ENCODE assay signal across 1 cellular context in the genomic region with DNA sequence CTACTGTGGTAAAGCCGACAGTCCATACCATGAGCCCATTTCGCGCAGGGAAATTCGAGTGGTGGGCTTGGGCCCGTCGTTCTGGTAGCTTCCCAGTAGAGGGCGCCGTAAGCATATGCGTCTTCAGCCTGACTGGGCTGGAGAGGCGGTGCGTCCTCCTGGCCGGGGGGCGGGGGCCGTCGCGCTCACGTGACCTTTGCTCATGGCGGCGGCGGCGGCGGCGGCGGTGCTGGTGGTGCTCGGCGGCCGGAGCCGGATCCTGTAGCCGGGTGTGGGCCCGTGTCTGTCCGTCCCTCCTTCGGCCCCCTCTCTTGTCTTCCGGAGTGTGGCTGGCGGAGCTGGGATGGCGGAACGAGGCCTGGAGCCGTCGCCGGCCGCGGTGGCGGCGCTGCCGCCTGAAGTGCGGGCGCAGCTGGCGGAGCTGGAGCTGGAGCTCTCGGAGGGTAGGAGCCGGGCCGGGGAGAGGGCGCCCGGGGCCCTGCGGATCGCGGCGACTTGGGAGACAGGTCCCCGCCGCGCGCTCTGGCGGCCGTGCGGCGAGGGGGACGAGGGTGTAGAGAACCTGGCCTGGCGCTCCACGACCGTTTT.
TF ChIP-seq lines count a peak whose summit lies in the region.

A gene with protein sequence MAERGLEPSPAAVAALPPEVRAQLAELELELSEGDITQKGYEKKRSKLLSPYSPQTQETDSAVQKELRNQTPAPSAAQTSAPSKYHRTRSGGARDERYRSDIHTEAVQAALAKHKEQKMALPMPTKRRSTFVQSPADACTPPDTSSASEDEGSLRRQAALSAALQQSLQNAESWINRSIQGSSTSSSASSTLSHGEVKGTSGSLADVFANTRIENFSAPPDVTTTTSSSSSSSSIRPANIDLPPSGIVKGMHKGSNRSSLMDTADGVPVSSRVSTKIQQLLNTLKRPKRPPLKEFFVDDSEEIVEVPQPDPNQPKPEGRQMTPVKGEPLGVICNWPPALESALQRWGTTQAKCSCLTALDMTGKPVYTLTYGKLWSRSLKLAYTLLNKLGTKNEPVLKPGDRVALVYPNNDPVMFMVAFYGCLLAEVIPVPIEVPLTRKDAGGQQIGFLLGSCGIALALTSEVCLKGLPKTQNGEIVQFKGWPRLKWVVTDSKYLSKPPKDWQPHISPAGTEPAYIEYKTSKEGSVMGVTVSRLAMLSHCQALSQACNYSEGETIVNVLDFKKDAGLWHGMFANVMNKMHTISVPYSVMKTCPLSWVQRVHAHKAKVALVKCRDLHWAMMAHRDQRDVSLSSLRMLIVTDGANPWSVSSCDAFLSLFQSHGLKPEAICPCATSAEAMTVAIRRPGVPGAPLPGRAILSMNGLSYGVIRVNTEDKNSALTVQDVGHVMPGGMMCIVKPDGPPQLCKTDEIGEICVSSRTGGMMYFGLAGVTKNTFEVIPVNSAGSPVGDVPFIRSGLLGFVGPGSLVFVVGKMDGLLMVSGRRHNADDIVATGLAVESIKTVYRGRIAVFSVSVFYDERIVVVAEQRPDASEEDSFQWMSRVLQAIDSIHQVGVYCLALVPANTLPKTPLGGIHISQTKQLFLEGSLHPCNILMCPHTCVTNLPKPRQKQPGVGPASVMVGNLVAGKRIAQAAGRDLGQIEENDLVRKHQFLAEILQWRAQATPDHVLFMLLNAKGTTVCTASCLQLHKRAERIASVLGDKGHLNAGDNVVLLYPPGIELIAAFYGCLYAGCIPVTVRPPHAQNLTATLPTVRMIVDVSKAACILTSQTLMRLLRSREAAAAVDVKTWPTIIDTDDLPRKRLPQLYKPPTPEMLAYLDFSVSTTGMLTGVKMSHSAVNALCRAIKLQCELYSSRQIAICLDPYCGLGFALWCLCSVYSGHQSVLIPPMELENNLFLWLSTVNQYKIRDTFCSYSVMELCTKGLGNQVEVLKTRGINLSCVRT (N-terminal part only) (plus strand): TSS at position 188 of the 588 bp plus-strand sequence. CDS start 156 bp downstream, at position 344.

TF ChIP-seq in HepG2, 621 proteins besides CTCF, POLR2A, EP300 and RAD21 (continued from another document and continues in another):
- TF ChIP-seq, protein P1, sequence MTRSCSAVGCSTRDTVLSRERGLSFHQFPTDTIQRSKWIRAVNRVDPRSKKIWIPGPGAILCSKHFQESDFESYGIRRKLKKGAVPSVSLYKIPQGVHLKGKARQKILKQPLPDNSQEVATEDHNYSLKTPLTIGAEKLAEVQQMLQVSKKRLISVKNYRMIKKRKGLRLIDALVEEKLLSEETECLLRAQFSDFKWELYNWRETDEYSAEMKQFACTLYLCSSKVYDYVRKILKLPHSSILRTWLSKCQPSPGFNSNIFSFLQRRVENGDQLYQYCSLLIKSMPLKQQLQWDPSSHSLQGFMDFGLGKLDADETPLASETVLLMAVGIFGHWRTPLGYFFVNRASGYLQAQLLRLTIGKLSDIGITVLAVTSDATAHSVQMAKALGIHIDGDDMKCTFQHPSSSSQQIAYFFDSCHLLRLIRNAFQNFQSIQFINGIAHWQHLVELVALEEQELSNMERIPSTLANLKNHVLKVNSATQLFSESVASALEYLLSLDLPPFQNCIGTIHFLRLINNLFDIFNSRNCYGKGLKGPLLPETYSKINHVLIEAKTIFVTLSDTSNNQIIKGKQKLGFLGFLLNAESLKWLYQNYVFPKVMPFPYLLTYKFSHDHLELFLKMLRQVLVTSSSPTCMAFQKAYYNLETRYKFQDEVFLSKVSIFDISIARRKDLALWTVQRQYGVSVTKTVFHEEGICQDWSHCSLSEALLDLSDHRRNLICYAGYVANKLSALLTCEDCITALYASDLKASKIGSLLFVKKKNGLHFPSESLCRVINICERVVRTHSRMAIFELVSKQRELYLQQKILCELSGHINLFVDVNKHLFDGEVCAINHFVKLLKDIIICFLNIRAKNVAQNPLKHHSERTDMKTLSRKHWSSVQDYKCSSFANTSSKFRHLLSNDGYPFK (CRISPR knock-in tag; IDR thresholded peaks at IDR 0.05; ENCODE audit: borderline replicate concordance): no peak
- TF ChIP-seq ZNF629 (CRISPR knock-in tag; conservative IDR thresholded peaks at IDR 0.05) (peak; percentile 97), U2AF1 (optimal IDR thresholded peaks at IDR 0.05; ENCODE audit: low read depth, low read length) (no peak), ZNF615 (CRISPR knock-in tag; IDR thresholded peaks at IDR 0.05; ENCODE audit: borderline replicate concordance) (0 out of 2 replicates have a peak, but pooled peaks have one; percentile 17), SMARCE1 (IDR thresholded peaks at IDR 0.05; ENCODE audit: borderline replicate concordance) (no peak), DNMT3B (CRISPR knock-in tag; conservative IDR thresholded peaks at IDR 0.05) (no peak), GATAD1 (CRISPR knock-in tag; IDR thresholded peaks at IDR 0.05) (peak; percentile 80), ZNF232 (CRISPR knock-in tag; IDR thresholded peaks at IDR 0.05; ENCODE audit: borderline replicate concordance) (no peak), RAD51 (IDR thresholded peaks at IDR 0.05; ENCODE audit: borderline replicate concordance) (peak; percentile 70; the same call in 1 of the 2 replicates), FIP1L1 (IDR thresholded peaks at IDR 0.05; ENCODE audit: borderline replicate concordance, insufficient read depth, low read depth, low read length) (no peak), SIN3A (IDR thresholded peaks at IDR 0.05; ENCODE audit: borderline replicate concordance, low read depth, low read length) (no peak), CEBPG (CRISPR knock-in tag; IDR thresholded peaks at IDR 0.05) (peak; percentile 21; the same call in 1 of the 2 replicates), ZNF891 (CRISPR knock-in tag; IDR thresholded peaks at IDR 0.05) (no peak), ATF7-NPFF (CRISPR knock-in tag; IDR thresholded peaks at IDR 0.05; ENCODE audit: low read depth) (peak; percentile 62), ZNF446 (CRISPR knock-in tag; IDR thresholded peaks at IDR 0.05) (no peak), KLF6 (CRISPR knock-in tag; IDR thresholded peaks at IDR 0.05) (peak; percentile 76), YEATS2 (CRISPR knock-in tag; IDR thresholded peaks at IDR 0.05; ENCODE audit: borderline replicate concordance) (peak; percentile 46; the same call in 1 of the 2 replicates), ZNF251 (CRISPR knock-in tag; IDR thresholded peaks at IDR 0.05) (no peak), IKZF4 (CRISPR knock-in tag; IDR thresholded peaks at IDR 0.05; ENCODE audit: borderline replicate concordance, low read depth, not compliant biosample characterization) (peak; percentile 48), PHF21A (CRISPR knock-in tag; IDR thresholded peaks at IDR 0.05) (peak; percentile 40; the same call in 1 of the 2 replicates), ZFP36 (IDR thresholded peaks at IDR 0.05; ENCODE audit: borderline replicate concordance, low read depth, low read length, partially characterized antibody) (no peak), RBM22 (optimal IDR thresholded peaks at IDR 0.05; ENCODE audit: low read length) (no peak), KDM5B (CRISPR knock-in tag; IDR thresholded peaks at IDR 0.05; ENCODE audit: borderline replicate concordance) (peak; percentile 45; the same call in 1 of the 2 replicates)
- TF ChIP-seq, protein P2, sequence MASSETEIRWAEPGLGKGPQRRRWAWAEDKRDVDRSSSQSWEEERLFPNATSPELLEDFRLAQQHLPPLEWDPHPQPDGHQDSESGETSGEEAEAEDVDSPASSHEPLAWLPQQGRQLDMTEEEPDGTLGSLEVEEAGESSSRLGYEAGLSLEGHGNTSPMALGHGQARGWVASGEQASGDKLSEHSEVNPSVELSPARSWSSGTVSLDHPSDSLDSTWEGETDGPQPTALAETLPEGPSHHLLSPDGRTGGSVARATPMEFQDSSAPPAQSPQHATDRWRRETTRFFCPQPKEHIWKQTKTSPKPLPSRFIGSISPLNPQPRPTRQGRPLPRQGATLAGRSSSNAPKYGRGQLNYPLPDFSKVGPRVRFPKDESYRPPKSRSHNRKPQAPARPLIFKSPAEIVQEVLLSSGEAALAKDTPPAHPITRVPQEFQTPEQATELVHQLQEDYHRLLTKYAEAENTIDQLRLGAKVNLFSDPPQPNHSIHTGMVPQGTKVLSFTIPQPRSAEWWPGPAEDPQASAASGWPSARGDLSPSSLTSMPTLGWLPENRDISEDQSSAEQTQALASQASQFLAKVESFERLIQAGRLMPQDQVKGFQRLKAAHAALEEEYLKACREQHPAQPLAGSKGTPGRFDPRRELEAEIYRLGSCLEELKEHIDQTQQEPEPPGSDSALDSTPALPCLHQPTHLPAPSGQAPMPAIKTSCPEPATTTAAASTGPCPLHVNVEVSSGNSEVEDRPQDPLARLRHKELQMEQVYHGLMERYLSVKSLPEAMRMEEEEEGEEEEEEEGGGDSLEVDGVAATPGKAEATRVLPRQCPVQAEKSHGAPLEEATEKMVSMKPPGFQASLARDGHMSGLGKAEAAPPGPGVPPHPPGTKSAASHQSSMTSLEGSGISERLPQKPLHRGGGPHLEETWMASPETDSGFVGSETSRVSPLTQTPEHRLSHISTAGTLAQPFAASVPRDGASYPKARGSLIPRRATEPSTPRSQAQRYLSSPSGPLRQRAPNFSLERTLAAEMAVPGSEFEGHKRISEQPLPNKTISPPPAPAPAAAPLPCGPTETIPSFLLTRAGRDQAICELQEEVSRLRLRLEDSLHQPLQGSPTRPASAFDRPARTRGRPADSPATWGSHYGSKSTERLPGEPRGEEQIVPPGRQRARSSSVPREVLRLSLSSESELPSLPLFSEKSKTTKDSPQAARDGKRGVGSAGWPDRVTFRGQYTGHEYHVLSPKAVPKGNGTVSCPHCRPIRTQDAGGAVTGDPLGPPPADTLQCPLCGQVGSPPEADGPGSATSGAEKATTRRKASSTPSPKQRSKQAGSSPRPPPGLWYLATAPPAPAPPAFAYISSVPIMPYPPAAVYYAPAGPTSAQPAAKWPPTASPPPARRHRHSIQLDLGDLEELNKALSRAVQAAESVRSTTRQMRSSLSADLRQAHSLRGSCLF (CRISPR knock-in tag; IDR thresholded peaks at IDR 0.05; ENCODE audit: borderline replicate concordance): no peak
- TF ChIP-seq, protein P3, sequence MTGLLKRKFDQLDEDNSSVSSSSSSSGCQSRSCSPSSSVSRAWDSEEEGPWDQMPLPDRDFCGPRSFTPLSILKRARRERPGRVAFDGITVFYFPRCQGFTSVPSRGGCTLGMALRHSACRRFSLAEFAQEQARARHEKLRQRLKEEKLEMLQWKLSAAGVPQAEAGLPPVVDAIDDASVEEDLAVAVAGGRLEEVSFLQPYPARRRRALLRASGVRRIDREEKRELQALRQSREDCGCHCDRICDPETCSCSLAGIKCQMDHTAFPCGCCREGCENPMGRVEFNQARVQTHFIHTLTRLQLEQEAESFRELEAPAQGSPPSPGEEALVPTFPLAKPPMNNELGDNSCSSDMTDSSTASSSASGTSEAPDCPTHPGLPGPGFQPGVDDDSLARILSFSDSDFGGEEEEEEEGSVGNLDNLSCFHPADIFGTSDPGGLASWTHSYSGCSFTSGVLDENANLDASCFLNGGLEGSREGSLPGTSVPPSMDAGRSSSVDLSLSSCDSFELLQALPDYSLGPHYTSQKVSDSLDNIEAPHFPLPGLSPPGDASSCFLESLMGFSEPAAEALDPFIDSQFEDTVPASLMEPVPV (CRISPR knock-in tag; IDR thresholded peaks at IDR 0.05): peak; percentile 84
- TF ChIP-seq, protein P4, sequence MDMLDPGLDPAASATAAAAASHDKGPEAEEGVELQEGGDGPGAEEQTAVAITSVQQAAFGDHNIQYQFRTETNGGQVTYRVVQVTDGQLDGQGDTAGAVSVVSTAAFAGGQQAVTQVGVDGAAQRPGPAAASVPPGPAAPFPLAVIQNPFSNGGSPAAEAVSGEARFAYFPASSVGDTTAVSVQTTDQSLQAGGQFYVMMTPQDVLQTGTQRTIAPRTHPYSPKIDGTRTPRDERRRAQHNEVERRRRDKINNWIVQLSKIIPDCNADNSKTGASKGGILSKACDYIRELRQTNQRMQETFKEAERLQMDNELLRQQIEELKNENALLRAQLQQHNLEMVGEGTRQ (IDR thresholded peaks at IDR 0.05; ENCODE audit: low read depth, low read length): peak; percentile 56; the same call in 1 of the 2 replicates
- TF ChIP-seq, protein P4 (CRISPR knock-in tag; IDR thresholded peaks at IDR 0.05; ENCODE audit: borderline replicate concordance): peak; percentile 87; the same call in 1 of the 2 replicates
- TF ChIP-seq, protein P5, sequence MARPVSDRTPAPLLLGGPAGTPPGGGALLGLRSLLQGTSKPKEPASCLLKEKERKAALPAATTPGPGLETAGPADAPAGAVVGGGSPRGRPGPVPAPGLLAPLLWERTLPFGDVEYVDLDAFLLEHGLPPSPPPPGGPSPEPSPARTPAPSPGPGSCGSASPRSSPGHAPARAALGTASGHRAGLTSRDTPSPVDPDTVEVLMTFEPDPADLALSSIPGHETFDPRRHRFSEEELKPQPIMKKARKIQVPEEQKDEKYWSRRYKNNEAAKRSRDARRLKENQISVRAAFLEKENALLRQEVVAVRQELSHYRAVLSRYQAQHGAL (CRISPR knock-in tag; IDR thresholded peaks at IDR 0.05; ENCODE audit: not compliant biosample characterization): no peak
- TF ChIP-seq, protein P6, sequence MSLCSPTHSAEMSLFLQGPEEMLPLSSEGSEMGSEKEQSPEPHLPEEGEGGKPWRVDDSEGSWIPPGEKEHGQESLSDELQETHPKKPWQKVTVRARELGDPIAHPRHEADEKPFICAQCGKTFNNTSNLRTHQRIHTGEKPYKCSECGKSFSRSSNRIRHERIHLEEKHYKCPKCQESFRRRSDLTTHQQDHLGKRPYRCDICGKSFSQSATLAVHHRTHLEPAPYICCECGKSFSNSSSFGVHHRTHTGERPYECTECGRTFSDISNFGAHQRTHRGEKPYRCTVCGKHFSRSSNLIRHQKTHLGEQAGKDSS (CRISPR knock-in tag; IDR thresholded peaks at IDR 0.05; ENCODE audit: borderline replicate concordance, low read depth): no peak
- TF ChIP-seq, protein P7, sequence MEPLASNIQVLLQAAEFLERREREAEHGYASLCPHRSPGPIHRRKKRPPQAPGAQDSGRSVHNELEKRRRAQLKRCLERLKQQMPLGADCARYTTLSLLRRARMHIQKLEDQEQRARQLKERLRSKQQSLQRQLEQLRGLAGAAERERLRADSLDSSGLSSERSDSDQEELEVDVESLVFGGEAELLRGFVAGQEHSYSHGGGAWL (CRISPR knock-in tag; IDR thresholded peaks at IDR 0.05): no peak
- TF ChIP-seq, protein P8, sequence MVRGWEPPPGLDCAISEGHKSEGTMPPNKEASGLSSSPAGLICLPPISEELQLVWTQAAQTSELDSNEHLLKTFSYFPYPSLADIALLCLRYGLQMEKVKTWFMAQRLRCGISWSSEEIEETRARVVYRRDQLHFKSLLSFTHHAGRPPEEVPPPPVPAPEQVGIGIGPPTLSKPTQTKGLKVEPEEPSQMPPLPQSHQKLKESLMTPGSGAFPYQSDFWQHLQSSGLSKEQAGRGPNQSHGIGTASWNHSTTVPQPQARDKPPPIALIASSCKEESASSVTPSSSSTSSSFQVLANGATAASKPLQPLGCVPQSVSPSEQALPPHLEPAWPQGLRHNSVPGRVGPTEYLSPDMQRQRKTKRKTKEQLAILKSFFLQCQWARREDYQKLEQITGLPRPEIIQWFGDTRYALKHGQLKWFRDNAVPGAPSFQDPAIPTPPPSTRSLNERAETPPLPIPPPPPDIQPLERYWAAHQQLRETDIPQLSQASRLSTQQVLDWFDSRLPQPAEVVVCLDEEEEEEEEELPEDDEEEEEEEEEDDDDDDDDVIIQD (CRISPR knock-in tag; IDR thresholded peaks at IDR 0.05; ENCODE audit: low read depth): no peak
